Comparison of ENCODE assay signal across 11 cellular contexts in the genomic region with DNA sequence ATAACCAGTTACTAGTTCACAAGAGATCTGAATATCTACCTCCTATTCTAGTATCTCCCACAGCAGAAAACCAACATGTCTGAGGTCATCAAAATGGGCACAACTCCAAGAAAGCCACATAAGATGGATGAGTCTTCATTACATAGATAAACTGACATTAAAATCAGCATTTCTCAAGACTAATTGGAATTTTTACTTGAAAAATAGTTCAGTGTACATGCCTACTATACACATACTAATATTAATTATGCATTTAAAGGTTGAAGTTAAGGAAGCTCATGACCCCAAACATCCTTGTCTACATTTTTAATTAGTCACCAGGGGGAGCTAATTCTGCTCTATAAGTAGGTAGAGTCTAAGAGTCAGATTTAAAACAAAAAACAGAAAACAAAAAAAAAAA. TPM values are rescaled to one million over a fixed set of nuclear protein-coding genes. Genes with fewer than 3 reads are reported as not detected.
DNase-seq lines count a peak whose midpoint lies in the region; ATAC-seq and TF ChIP-seq lines count a peak whose summit lies in the region.
"Had no signal": no experiment of that assay in that cellular context is flagged by ENCODE, and none has a peak within 500 bp of the region (broad histone marks: within the 10 kb centered on the region; RNA-seq: fewer than 3 reads in every experiment).

No MANE protein-coding gene starts in this region.

- peaks cover 10% of the 10 kb centered on the region for H3K36me3 Mint-ChIP-seq in type B pancreatic cell
- H3K36me3 Mint-ChIP-seq: activated naive CD4-positive, alpha-beta T cell treated with anti-CD3 and anti-CD28 coated beads, Interleukin-2, amount 50 U/mL, for 72 hours had no signal

- H3K4me1 ChIP-seq in heart left ventricle (peaks cover 0 to 26% (median 2%) of the 10 kb centered on the region in 12 donors), right cardiac atrium (ENCODE audit: control insufficient read depth, insufficient read depth, low read length) (peaks cover 1% of the 10 kb centered on the region), OCI-LY3 (ENCODE audit: low read length) (no peaks in the 10 kb centered on the region)

- no peak overlapping the region for H3K27ac ChIP-seq in heart left ventricle
- no peak overlapping the region for H3K27ac ChIP-seq in right cardiac atrium (ENCODE audit: low read length)
- H3K27ac ChIP-seq in OCI-LY3 (ENCODE audit: low read length): no peak overlapping the region
- H3K27ac ChIP-seq: neutrophil had no signal

- no peak for TF ChIP-seq POLR2A in heart left ventricle (IDR thresholded peaks at IDR 0.05)

- H3K27me3 ChIP-seq in heart left ventricle (no peaks in the 10 kb centered on the region), right cardiac atrium (ENCODE audit: control insufficient read depth, insufficient read depth) (no peaks in the 10 kb centered on the region), OCI-LY3 (ENCODE audit: low read depth, low read length) (no peaks in the 10 kb centered on the region)
- H3K27me3 ChIP-seq: neutrophil had no signal

- no peak overlapping the region for H3K4me3 Mint-ChIP-seq in type B pancreatic cell

- ATAC-seq in heart left ventricle: peak in 1 of 4 donors; percentile 22
- no peak for ATAC-seq in right cardiac atrium
- ATAC-seq: activated naive CD4-positive, alpha-beta T cell treated with anti-CD3 and anti-CD28 coated beads, Interleukin-2, amount 50 U/mL, for 72 hours had no signal

- no peaks in the 10 kb centered on the region for H3K27me3 Mint-ChIP-seq in type B pancreatic cell

- H3K9me3 Mint-ChIP-seq in type B pancreatic cell: no peaks in the 10 kb centered on the region

- H3K79me2 ChIP-seq in OCI-LY3 (ENCODE audit: low read length): no peaks in the 10 kb centered on the region

- H3K4me3 ChIP-seq in heart left ventricle (no peak overlapping the region), right cardiac atrium (ENCODE audit: low read length) (no peak overlapping the region), OCI-LY3 (ENCODE audit: low read length) (no peak overlapping the region), epithelial cell of esophagus (ENCODE audit: low read length) (no peak overlapping the region)

- DNase-seq in heart left ventricle: no peak
- no peak for DNase-seq in right cardiac atrium
- DNase-seq in epithelial cell of esophagus (ENCODE audit: low read depth): peak; percentile 29
- no peak for DNase-seq in type B pancreatic cell (ENCODE audit: extremely low spot score, unreplicated experiment)
- DNase-seq in NCI-H2029 treated with DMSO at 0.1 percent for 48 hours (lab: John Stamatoyannopoulos, UW): no peak
- no peak for DNase-seq in activated naive CD4-positive, alpha-beta T cell treated with anti-CD3 and anti-CD28 coated beads, Interleukin-2, amount 50 U/mL, for 16 hours
- DNase-seq in activated CD8-positive, alpha-beta memory T cell treated with anti-CD3 and anti-CD28 coated beads, Interleukin-2, amount 50 U/mL, for 4 hours: no peak
- DNase-seq: NCI-H2227 treated with DMSO at 0.1 percent for 48 hours had no signal

- intact Hi-C loops in heart left ventricle (cut with DNase I): no loop called here
- intact Hi-C loops in right cardiac atrium (cut with DNase I): no loop called here

- TF ChIP-seq CTCF in heart left ventricle (IDR thresholded peaks at IDR 0.05): peak in 7 of 12 donors; percentile 12 to 50 (median 26)
- peak; percentile 38 for TF ChIP-seq CTCF in OCI-LY3 (IDR thresholded peaks at IDR 0.05; ENCODE audit: low read depth, low read length)
- no peak for TF ChIP-seq CTCF in epithelial cell of esophagus (IDR thresholded peaks at IDR 0.05; ENCODE audit: insufficient read depth, low read depth, low read length, missing control alignments)
- TF ChIP-seq CTCF in type B pancreatic cell (conservative IDR thresholded peaks at IDR 0.05): peak; percentile 33

- peaks cover 46% of the 10 kb centered on the region for H3K4me1 Mint-ChIP-seq in type B pancreatic cell (ENCODE audit: unreplicated experiment)

- H3K9ac ChIP-seq in OCI-LY3 (ENCODE audit: low read length): no peak overlapping the region

- H3K9me3 ChIP-seq in heart left ventricle (no peaks in the 10 kb centered on the region), right cardiac atrium (ENCODE audit: control insufficient read depth, low read length) (no peaks in the 10 kb centered on the region), OCI-LY3 (ENCODE audit: insufficient read depth, low read length) (no peaks in the 10 kb centered on the region)
- H3K9me3 ChIP-seq: neutrophil had no signal

- H2AFZ ChIP-seq in OCI-LY3 (ENCODE audit: low read depth, low read length): no peak overlapping the region

- H4K20me1 ChIP-seq in OCI-LY3 (ENCODE audit: insufficient read depth, low read length): no peaks in the 10 kb centered on the region

- no peak overlapping the region for H3K4me2 ChIP-seq in OCI-LY3 (ENCODE audit: low read length)

- H3K27ac Mint-ChIP-seq in type B pancreatic cell: no peak overlapping the region
- H3K27ac Mint-ChIP-seq: activated naive CD4-positive, alpha-beta T cell treated with anti-CD3 and anti-CD28 coated beads, Interleukin-2, amount 50 U/mL, for 72 hours had no signal

- H3K36me3 ChIP-seq in heart left ventricle: no peaks in the 10 kb centered on the region
- no peaks in the 10 kb centered on the region for H3K36me3 ChIP-seq in OCI-LY3 (replicated peaks; ENCODE audit: low read depth, low read length)
- H3K36me3 ChIP-seq: neutrophil had no signal

RNA-seq across cellular contexts. Expression of gene ZNF521, which starts 41.9 kb away (rescaled TPM):
- 10 to 100 TPM; 12.2 to 24.4 (median 15.2) TPM for total RNA-seq in heart left ventricle
- polyA plus RNA-seq in heart left ventricle: 1 to 10 TPM; 1.5 to 6.4 TPM
- 10 to 100 TPM; 37.3 to 54.5 (median 42.1) TPM for total RNA-seq in right cardiac atrium
- polyA plus RNA-seq in right cardiac atrium: 7.2 TPM
- 5.3 and 75.1 TPM in 2 replicates for total RNA-seq in type B pancreatic cell (ENCODE audit: low replicate concordance)
- total RNA-seq: activated naive CD4-positive, alpha-beta T cell treated with anti-CD3 and anti-CD28 coated beads, Interleukin-2, amount 50 U/mL, for 72 hours had no signal
